3 cellular contexts compared by ENCODE assay signal in the genomic region with DNA sequence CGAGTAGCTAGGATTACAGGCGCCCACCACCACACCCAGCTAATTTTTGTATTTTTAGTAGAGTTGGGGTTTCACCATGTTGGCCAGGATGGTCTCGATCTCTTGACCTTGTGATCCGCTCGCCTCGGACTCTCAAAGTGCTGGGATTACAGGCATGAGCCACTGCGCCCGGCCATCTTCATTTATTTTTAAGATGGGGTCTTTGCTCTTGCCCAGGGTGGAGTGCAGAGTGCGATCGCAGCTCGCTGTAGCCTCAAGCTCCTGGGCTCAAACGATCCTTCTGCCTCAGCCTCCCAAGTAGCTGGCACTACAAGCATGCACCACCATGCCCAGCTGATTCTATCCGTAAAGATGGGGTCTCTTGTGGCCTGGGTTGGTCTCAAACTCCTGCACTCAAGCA. TPM values are rescaled to one million over a fixed set of nuclear protein-coding genes. Genes with fewer than 3 reads are reported as not detected.
"Had no signal": no experiment of that assay in that cellular context is flagged by ENCODE, and none has a peak within 500 bp of the region (broad histone marks: within the 10 kb centered on the region; RNA-seq: fewer than 3 reads in every experiment).

No MANE protein-coding gene starts in this region.

RNA-seq across cellular contexts. Expression of a gene that starts 39.2 kb away (rescaled TPM):
- total RNA-seq: activated CD8-positive, alpha-beta T cell treated with anti-CD3 and anti-CD28 coated beads, Interleukin-2, amount 10 ng/mL, durations not matched to agents 7 days and 5 days; K562; PC-3 had no signal
- polyA plus RNA-seq: K562 had no signal
